ENCODE assay signal across 1 cellular context in the genomic region with DNA sequence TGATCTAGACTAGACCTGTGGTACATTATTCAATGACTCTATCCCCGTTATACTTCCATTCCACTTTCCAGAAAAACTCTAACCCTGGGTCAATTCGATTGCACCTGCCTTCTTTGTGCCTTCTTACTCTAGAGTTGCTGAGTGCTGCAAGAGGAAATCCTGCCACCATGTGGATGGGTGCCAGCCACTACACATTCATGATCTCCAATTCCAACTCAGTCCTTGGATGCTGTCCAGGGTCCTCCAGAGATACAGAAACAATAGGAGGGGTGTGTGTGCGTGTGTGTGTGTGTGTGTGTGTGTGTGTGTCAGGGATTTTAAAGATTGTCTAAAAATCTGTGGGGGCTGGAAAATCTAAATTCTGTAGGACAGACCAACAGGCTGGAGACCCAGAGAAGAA.
TF ChIP-seq lines count a peak whose summit lies in the region.

No MANE protein-coding gene starts in this region.

TF ChIP-seq in HepG2, 621 proteins besides CTCF, POLR2A, EP300 and RAD21:
- no peak for TF ChIP-seq SP2 (CRISPR knock-in tag; IDR thresholded peaks at IDR 0.05)
- peak; percentile 36; the same call in 1 of the 2 replicates for TF ChIP-seq SMC3 (IDR thresholded peaks at IDR 0.05; ENCODE audit: low read length)
- TF ChIP-seq, protein P1, sequence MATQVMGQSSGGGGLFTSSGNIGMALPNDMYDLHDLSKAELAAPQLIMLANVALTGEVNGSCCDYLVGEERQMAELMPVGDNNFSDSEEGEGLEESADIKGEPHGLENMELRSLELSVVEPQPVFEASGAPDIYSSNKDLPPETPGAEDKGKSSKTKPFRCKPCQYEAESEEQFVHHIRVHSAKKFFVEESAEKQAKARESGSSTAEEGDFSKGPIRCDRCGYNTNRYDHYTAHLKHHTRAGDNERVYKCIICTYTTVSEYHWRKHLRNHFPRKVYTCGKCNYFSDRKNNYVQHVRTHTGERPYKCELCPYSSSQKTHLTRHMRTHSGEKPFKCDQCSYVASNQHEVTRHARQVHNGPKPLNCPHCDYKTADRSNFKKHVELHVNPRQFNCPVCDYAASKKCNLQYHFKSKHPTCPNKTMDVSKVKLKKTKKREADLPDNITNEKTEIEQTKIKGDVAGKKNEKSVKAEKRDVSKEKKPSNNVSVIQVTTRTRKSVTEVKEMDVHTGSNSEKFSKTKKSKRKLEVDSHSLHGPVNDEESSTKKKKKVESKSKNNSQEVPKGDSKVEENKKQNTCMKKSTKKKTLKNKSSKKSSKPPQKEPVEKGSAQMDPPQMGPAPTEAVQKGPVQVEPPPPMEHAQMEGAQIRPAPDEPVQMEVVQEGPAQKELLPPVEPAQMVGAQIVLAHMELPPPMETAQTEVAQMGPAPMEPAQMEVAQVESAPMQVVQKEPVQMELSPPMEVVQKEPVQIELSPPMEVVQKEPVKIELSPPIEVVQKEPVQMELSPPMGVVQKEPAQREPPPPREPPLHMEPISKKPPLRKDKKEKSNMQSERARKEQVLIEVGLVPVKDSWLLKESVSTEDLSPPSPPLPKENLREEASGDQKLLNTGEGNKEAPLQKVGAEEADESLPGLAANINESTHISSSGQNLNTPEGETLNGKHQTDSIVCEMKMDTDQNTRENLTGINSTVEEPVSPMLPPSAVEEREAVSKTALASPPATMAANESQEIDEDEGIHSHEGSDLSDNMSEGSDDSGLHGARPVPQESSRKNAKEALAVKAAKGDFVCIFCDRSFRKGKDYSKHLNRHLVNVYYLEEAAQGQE (IDR thresholded peaks at IDR 0.05; ENCODE audit: borderline replicate concordance in 1 of 2, low read depth in 1 of 2, low read length in 2 of 2), result peak in 1 of 2 experiments; percentile 85; a peak in 3 of 4 replicates
- TF ChIP-seq, protein P2, sequence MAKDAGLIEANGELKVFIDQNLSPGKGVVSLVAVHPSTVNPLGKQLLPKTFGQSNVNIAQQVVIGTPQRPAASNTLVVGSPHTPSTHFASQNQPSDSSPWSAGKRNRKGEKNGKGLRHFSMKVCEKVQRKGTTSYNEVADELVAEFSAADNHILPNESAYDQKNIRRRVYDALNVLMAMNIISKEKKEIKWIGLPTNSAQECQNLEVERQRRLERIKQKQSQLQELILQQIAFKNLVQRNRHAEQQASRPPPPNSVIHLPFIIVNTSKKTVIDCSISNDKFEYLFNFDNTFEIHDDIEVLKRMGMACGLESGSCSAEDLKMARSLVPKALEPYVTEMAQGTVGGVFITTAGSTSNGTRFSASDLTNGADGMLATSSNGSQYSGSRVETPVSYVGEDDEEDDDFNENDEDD (CRISPR knock-in tag; IDR thresholded peaks at IDR 0.05; ENCODE audit: borderline replicate concordance), result no peak
- peak; percentile 80 for TF ChIP-seq MIER2 (CRISPR knock-in tag; IDR thresholded peaks at IDR 0.05)
- TF ChIP-seq ZNF792 (CRISPR knock-in tag; IDR thresholded peaks at IDR 0.05), result no peak
- TF ChIP-seq, protein P3, sequence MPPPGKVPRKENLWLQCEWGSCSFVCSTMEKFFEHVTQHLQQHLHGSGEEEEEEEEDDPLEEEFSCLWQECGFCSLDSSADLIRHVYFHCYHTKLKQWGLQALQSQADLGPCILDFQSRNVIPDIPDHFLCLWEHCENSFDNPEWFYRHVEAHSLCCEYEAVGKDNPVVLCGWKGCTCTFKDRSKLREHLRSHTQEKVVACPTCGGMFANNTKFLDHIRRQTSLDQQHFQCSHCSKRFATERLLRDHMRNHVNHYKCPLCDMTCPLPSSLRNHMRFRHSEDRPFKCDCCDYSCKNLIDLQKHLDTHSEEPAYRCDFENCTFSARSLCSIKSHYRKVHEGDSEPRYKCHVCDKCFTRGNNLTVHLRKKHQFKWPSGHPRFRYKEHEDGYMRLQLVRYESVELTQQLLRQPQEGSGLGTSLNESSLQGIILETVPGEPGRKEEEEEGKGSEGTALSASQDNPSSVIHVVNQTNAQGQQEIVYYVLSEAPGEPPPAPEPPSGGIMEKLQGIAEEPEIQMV (CRISPR knock-in tag; IDR thresholded peaks at IDR 0.05; ENCODE audit: low read depth), result no peak
- no peak for TF ChIP-seq MLLT10 (CRISPR knock-in tag; IDR thresholded peaks at IDR 0.05)
- TF ChIP-seq ZNF329 (CRISPR knock-in tag; IDR thresholded peaks at IDR 0.05; ENCODE audit: low read depth), result no peak
- TF ChIP-seq, protein P4, sequence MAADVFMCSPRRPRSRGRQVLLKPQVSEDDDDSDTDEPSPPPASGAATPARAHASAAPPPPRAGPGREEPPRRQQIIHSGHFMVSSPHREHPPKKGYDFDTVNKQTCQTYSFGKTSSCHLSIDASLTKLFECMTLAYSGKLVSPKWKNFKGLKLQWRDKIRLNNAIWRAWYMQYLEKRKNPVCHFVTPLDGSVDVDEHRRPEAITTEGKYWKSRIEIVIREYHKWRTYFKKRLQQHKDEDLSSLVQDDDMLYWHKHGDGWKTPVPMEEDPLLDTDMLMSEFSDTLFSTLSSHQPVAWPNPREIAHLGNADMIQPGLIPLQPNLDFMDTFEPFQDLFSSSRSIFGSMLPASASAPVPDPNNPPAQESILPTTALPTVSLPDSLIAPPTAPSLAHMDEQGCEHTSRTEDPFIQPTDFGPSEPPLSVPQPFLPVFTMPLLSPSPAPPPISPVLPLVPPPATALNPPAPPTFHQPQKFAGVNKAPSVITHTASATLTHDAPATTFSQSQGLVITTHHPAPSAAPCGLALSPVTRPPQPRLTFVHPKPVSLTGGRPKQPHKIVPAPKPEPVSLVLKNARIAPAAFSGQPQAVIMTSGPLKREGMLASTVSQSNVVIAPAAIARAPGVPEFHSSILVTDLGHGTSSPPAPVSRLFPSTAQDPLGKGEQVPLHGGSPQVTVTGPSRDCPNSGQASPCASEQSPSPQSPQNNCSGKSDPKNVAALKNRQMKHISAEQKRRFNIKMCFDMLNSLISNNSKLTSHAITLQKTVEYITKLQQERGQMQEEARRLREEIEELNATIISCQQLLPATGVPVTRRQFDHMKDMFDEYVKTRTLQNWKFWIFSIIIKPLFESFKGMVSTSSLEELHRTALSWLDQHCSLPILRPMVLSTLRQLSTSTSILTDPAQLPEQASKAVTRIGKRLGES (CRISPR knock-in tag; IDR thresholded peaks at IDR 0.05; ENCODE audit: borderline replicate concordance), result no peak
- peak; percentile 58 for TF ChIP-seq STAG1 (CRISPR knock-in tag; IDR thresholded peaks at IDR 0.05)
- TF ChIP-seq, protein P5, sequence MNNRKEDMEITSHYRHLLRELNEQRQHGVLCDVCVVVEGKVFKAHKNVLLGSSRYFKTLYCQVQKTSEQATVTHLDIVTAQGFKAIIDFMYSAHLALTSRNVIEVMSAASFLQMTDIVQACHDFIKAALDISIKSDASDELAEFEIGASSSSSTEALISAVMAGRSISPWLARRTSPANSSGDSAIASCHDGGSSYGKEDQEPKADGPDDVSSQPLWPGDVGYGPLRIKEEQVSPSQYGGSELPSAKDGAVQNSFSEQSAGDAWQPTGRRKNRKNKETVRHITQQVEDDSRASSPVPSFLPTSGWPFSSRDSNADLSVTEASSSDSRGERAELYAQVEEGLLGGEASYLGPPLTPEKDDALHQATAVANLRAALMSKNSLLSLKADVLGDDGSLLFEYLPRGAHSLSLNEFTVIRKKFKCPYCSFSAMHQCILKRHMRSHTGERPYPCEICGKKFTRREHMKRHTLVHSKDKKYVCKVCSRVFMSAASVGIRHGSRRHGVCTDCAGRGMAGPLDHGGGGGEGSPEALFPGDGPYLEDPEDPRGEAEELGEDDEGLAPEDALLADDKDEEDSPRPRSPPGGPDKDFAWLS (CRISPR knock-in tag; IDR thresholded peaks at IDR 0.05; ENCODE audit: borderline replicate concordance), result no peak
- TF ChIP-seq CEBPB (IDR thresholded peaks at IDR 0.05; ENCODE audit: borderline replicate concordance, low read depth, low read length), result no peak
- no peak for TF ChIP-seq HOXA7 (CRISPR knock-in tag; IDR thresholded peaks at IDR 0.05)
- no peak for TF ChIP-seq DNMT1 (CRISPR knock-in tag; IDR thresholded peaks at IDR 0.05)
